12 cellular contexts compared by ENCODE assay signal in genomic region chr4:16721618-16722291, GRCh38.
DNase-seq lines count a peak whose midpoint lies in the region; ATAC-seq and TF ChIP-seq lines count a peak whose summit lies in the region.
"Had no signal": no experiment of that assay in that cellular context is flagged by ENCODE, and none has a peak within 500 bp of the region (broad histone marks: within the 10 kb centered on the region; RNA-seq: fewer than 3 reads in every experiment).

No MANE protein-coding gene starts in this region.

- no peak overlapping the region for H2AK5ac ChIP-seq in mesenchymal stem cell (ENCODE audit: low read length, severe bottlenecking)

- no peak overlapping the region for H3K9ac ChIP-seq in MM.1S (ENCODE audit: low read length)
- peak overlapping the region; percentile 79 for H3K9ac ChIP-seq in mesenchymal stem cell (ENCODE audit: low read length)

- no peak overlapping the region for H2BK120ac ChIP-seq in mesenchymal stem cell (ENCODE audit: low read depth, low read length)

- H3K4me3 ChIP-seq in AG10803 (ENCODE audit: low read length) (no peak overlapping the region), MM.1S (ENCODE audit: low read length) (no peak overlapping the region), coronary artery (peak overlapping the region; percentile 60), mesenchymal stem cell (ENCODE audit: insufficient read depth in 1 of 2, low read depth in 1 of 2, low read length in 2 of 2) (peak overlapping the region in 1 of 2 experiments; percentile 69)

- H3K79me2 ChIP-seq in MM.1S (ENCODE audit: low read length): no peaks in the 10 kb centered on the region

- peak; percentile 18 for DNase-seq in AG10803 (ENCODE audit: low read depth)
- peak; percentile 40 for DNase-seq in MM.1S
- DNase-seq in coronary artery (ENCODE audit: low spot score): no peak
- peak; percentile 70 for DNase-seq in mesenchymal stem cell
- no peak for DNase-seq in NCI-H446 (lab: John Stamatoyannopoulos, UW)
- no peak for DNase-seq in activated CD4-positive, alpha-beta T cell treated with anti-CD3 and anti-CD28 coated beads for 4 hours
- no peak for DNase-seq in GM13977 (ENCODE audit: low spot score)
- DNase-seq: anterior cingulate cortex, mesendoderm, NCI-H446 treated with DMSO at 0.1 percent for 48 hours, SW 1271 had no signal

- H3K36me3 ChIP-seq in MM.1S (replicated peaks; ENCODE audit: insufficient read depth, low read length) (no peaks in the 10 kb centered on the region), mesenchymal stem cell (ENCODE audit: control insufficient read depth in 1 of 2, insufficient read depth in 2 of 2, low read depth in 1 of 2, low read length in 2 of 2) (peaks cover 0 to 5% of the 10 kb centered on the region in 2 experiments)

- 72% methylated on average over 2 of the region's 4 CpGs for WGBS in mesenchymal stem cell

- no peaks in the 10 kb centered on the region for H3K9me2 ChIP-seq in MM.1S (replicated peaks; ENCODE audit: insufficient read depth, low read length)

- H4K20me1 ChIP-seq in MM.1S (ENCODE audit: insufficient read depth, low read length): no peaks in the 10 kb centered on the region

- no peak overlapping the region for H3K14ac ChIP-seq in mesenchymal stem cell (ENCODE audit: low read length in 2 of 2)

- H3K27me3 ChIP-seq in MM.1S (replicated peaks; ENCODE audit: insufficient read depth, low read length) (no peaks in the 10 kb centered on the region), mesenchymal stem cell (ENCODE audit: control insufficient read depth in 1 of 2, insufficient read depth in 1 of 2, low read length in 2 of 2) (no peaks in the 10 kb centered on the region)

- H2BK15ac ChIP-seq in mesenchymal stem cell (ENCODE audit: low read depth, poor library complexity, severe bottlenecking): no peak overlapping the region

- no peak for ATAC-seq in HG03460 (IDR thresholded peaks at IDR 0.05; ENCODE audit: unreplicated experiment)

- H3K4me2 ChIP-seq in MM.1S (ENCODE audit: low read depth, low read length) (no peak overlapping the region), mesenchymal stem cell (ENCODE audit: low read length, poor library complexity, severe bottlenecking) (no peak overlapping the region)

- peak overlapping the region in 1 of 2 experiments; percentile 43 for H2BK12ac ChIP-seq in mesenchymal stem cell (ENCODE audit: low read length in 2 of 2)

- H3F3A ChIP-seq in MM.1S (ENCODE audit: insufficient read depth, low read length): no peaks in the 10 kb centered on the region

- H3K79me1 ChIP-seq in mesenchymal stem cell (replicated peaks; ENCODE audit: low read length, poor library complexity, severe bottlenecking): no peaks in the 10 kb centered on the region

- no peak overlapping the region for H3K23ac ChIP-seq in mesenchymal stem cell (ENCODE audit: low read length in 2 of 2)

- no peak overlapping the region for H4K8ac ChIP-seq in mesenchymal stem cell (ENCODE audit: low read length)

- peak overlapping the region in 1 of 2 experiments; percentile 62 for H3K4ac ChIP-seq in mesenchymal stem cell (ENCODE audit: low read depth in 1 of 2, low read length in 2 of 2)

- H2BK5ac ChIP-seq in mesenchymal stem cell (ENCODE audit: low read depth, low read length, poor library complexity, severe bottlenecking): no peak overlapping the region

- in situ Hi-C loops in GM13977 (cut with MboI; ENCODE audit: low pct_unique_long_range_greater_than_20kb, low sequenced_read_pairs, unreplicated experiment): no loop called here

- H3K4me1 ChIP-seq in MM.1S (ENCODE audit: low read length) (no peaks in the 10 kb centered on the region), mesenchymal stem cell (ENCODE audit: control insufficient read depth, insufficient read depth, low read depth, low read length) (no peaks in the 10 kb centered on the region)

- H4K91ac ChIP-seq in mesenchymal stem cell (ENCODE audit: low read length): no peak overlapping the region

- H3K18ac ChIP-seq in mesenchymal stem cell (ENCODE audit: low read depth in 1 of 2, low read length in 2 of 2): no peak overlapping the region

- no peak overlapping the region for H3K27ac ChIP-seq in MM.1S (ENCODE audit: low read length)
- H3K27ac ChIP-seq in coronary artery: peak overlapping the region in 1 of 2 donors; percentile 32
- no peak overlapping the region for H3K27ac ChIP-seq in mesenchymal stem cell (ENCODE audit: low read length, poor library complexity, severe bottlenecking)

- TF ChIP-seq CTCF in AG10803 (conservative IDR thresholded peaks at IDR 0.05; ENCODE audit: low read length): no peak
- TF ChIP-seq CTCF in MM.1S (IDR thresholded peaks at IDR 0.05; ENCODE audit: low read length): no peak
- no peak for TF ChIP-seq CTCF in coronary artery (IDR thresholded peaks at IDR 0.05)
- no peak for TF ChIP-seq CTCF in GM13977 (IDR thresholded peaks at IDR 0.05; ENCODE audit: extremely low read depth, insufficient read depth, missing control alignments)

- H3K9me3 ChIP-seq in MM.1S (replicated peaks; ENCODE audit: insufficient read depth, low read length) (no peaks in the 10 kb centered on the region), mesenchymal stem cell (ENCODE audit: control insufficient read depth, low read length) (no peaks in the 10 kb centered on the region)

- H2AFZ ChIP-seq in MM.1S (ENCODE audit: low read length) (no peak overlapping the region), mesenchymal stem cell (ENCODE audit: low read depth, low read length) (no peak overlapping the region)

Comparison
In these comparisons a context has a peak if more than half of its experiments do, and no peak if none do; other contexts are left out.
1. DNase-seq: peak in AG10803 (single experiment), MM.1S (single experiment) and mesenchymal stem cell (single experiment); none in coronary artery (single experiment), NCI-H446 (0 of 2), activated CD4-positive, alpha-beta T cell treated with anti-CD3 and anti-CD28 coated beads for 4 hours (0 of 2) and GM13977 (single experiment).